Comparison of ENCODE assay signal across 16 cellular contexts in the genomic region with DNA sequence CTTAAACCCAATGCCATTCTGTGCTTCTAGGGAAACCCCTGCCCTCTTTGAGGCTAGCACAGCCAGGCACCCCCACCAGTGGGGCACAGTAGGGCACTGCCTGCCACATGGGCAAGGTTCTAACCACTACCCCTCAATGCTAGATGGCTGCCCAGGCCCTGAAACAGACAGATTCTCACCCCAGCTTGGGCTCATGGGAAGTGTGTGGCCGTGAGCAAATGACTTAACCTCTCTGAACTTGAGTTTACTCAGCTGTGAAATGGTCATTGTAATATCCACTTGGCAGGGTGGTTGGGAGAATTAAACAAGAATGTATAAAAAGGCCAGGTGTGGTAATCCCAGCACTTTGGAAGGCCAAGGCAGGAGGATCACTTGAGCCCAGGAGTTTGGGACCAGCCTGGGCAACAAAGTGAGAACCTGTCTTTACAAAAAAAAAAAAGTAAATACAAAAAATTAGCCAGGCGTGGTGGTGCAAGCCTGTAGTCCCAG. TPM values are rescaled to one million over a fixed set of nuclear protein-coding genes. Genes with fewer than 3 reads are reported as not detected.
DNase-seq lines count a peak whose midpoint lies in the region; ATAC-seq and TF ChIP-seq lines count a peak whose summit lies in the region.
"Had no signal": no experiment of that assay in that cellular context is flagged by ENCODE, and none has a peak within 500 bp of the region (broad histone marks: within the 10 kb centered on the region; RNA-seq: fewer than 3 reads in every experiment).

No MANE protein-coding gene starts in this region.

- no peak for ATAC-seq in naive thymus-derived CD8-positive, alpha-beta T cell
- ATAC-seq: mucosa of descending colon had no signal

- no peaks in the 10 kb centered on the region for H3K27me3 ChIP-seq in left ventricle myocardium inferior (ENCODE audit: low read depth)
- H3K27me3 ChIP-seq in right atrium auricular region: no peaks in the 10 kb centered on the region
- no peaks in the 10 kb centered on the region for H3K27me3 ChIP-seq in colonic mucosa
- H3K27me3 ChIP-seq in vagina: no peaks in the 10 kb centered on the region
- H3K27me3 ChIP-seq: testis had no signal

- TF ChIP-seq CTCF in left ventricle myocardium inferior (IDR thresholded peaks at IDR 0.05; ENCODE audit: borderline replicate concordance) (no peak), right atrium auricular region (IDR thresholded peaks at IDR 0.05) (no peak), colonic mucosa (IDR thresholded peaks at IDR 0.05) (peak; percentile 6), vagina (IDR thresholded peaks at IDR 0.05) (no peak)

- peaks cover 0 to 27% (median 4%) of the 10 kb centered on the region in 3 donors for H3K36me3 Mint-ChIP-seq in naive thymus-derived CD8-positive, alpha-beta T cell

- DNase-seq in left ventricle myocardium inferior (no peak), right atrium auricular region (ENCODE audit: low spot score) (no peak), colonic mucosa (no peak), vagina (ENCODE audit: extremely low spot score in 2 of 2) (no peak), amygdala (lab: John Stamatoyannopoulos, UW) (no peak)
- no peak for DNase-seq in naive thymus-derived CD8-positive, alpha-beta T cell
- DNase-seq in central memory CD4-positive, alpha-beta T cell: no peak
- DNase-seq in stimulated activated naive CD4-positive, alpha-beta T cell (lab: John Stamatoyannopoulos, UW): no peak
- DNase-seq: activated CD4-positive, CD25-positive, alpha-beta regulatory T cell; activated naive CD4-positive, alpha-beta T cell treated with Interleukin-2 at 50 U/mL for 16 hours; KG1; NCI-H146; NCI-H446 had no signal

- peaks cover 3 to 15% (median 12%) of the 10 kb centered on the region in 4 donors for H3K4me1 Mint-ChIP-seq in naive thymus-derived CD8-positive, alpha-beta T cell

- POLR2A ChIA-PET in naive thymus-derived CD8-positive, alpha-beta T cell (lab: Charles Lee): interaction anchor here (1.5 kb wide), 1 partner anchor 33 kb away, joined by 3 read pairs; no protein-coding TSS in a partner anchor

- no peaks in the 10 kb centered on the region for H3K27me3 Mint-ChIP-seq in naive thymus-derived CD8-positive, alpha-beta T cell

- H3K9me3 ChIP-seq in left ventricle myocardium inferior (replicated peaks): no peaks in the 10 kb centered on the region
- H3K9me3 ChIP-seq in right atrium auricular region: no peaks in the 10 kb centered on the region
- no peaks in the 10 kb centered on the region for H3K9me3 ChIP-seq in colonic mucosa
- no peaks in the 10 kb centered on the region for H3K9me3 ChIP-seq in vagina
- H3K9me3 ChIP-seq: mucosa of descending colon, testis had no signal

- no peak overlapping the region for H3K4me3 Mint-ChIP-seq in naive thymus-derived CD8-positive, alpha-beta T cell

- peak overlapping the region in 7 of 10 donors; percentile 10 to 52 (median 27) for H3K27ac Mint-ChIP-seq in naive thymus-derived CD8-positive, alpha-beta T cell

- H3K4me1 ChIP-seq in left ventricle myocardium inferior (peaks cover 51% of the 10 kb centered on the region), right atrium auricular region (peaks cover 0 to 29% of the 10 kb centered on the region in 2 donors), colonic mucosa (peaks cover 4% of the 10 kb centered on the region), vagina (peaks cover 41% of the 10 kb centered on the region)

- TF ChIP-seq POLR2A in vagina (IDR thresholded peaks at IDR 0.05): no peak

- intact Hi-C loops in left ventricle myocardium inferior (cut with micrococcal nuclease): no loop called here
- intact Hi-C loops in colonic mucosa (cut with DNase I): no loop called here
- intact Hi-C loops in vagina (cut with DNase I): loop anchor here (10.0 kb wide), 1 partner anchor 46 kb away; no protein-coding TSS in a partner anchor

- H3K4me3 ChIP-seq in left ventricle myocardium inferior: no peak overlapping the region
- H3K4me3 ChIP-seq in right atrium auricular region: no peak overlapping the region
- no peak overlapping the region for H3K4me3 ChIP-seq in colonic mucosa
- H3K4me3 ChIP-seq in vagina: no peak overlapping the region
- H3K4me3 ChIP-seq: mucosa of descending colon, testis had no signal

- H3K9ac ChIP-seq in colonic mucosa (ENCODE audit: low read depth in 2 of 2, low read length in 2 of 2): no peak overlapping the region

- H3K9me3 Mint-ChIP-seq in naive thymus-derived CD8-positive, alpha-beta T cell: no peaks in the 10 kb centered on the region

- H3K27ac ChIP-seq in left ventricle myocardium inferior (replicated peaks): peak overlapping the region; percentile 40
- no peak overlapping the region for H3K27ac ChIP-seq in right atrium auricular region
- no peak overlapping the region for H3K27ac ChIP-seq in colonic mucosa
- peak overlapping the region; percentile 57 for H3K27ac ChIP-seq in vagina

- H3K36me3 ChIP-seq in left ventricle myocardium inferior: peaks cover 63% of the 10 kb centered on the region
- peaks cover 49% of the 10 kb centered on the region for H3K36me3 ChIP-seq in right atrium auricular region
- peaks cover 5% of the 10 kb centered on the region for H3K36me3 ChIP-seq in colonic mucosa
- H3K36me3 ChIP-seq in vagina: peaks cover 0 to 75% of the 10 kb centered on the region in 2 donors

RNA-seq across cellular contexts. Expression of a gene that starts 22.4 kb away (rescaled TPM):
- total RNA-seq in left ventricle myocardium inferior (0.82 TPM), right atrium auricular region (under 1 TPM in 1 of 2 donors, not detected in 1; 0.39 TPM), colonic mucosa (not detected), vagina (not detected)
- not detected for total RNA-seq in naive thymus-derived CD8-positive, alpha-beta T cell
- not detected for polyA plus RNA-seq in naive thymus-derived CD8-positive, alpha-beta T cell
- total RNA-seq: mucosa of descending colon had no signal
- polyA plus RNA-seq: keratinocyte had no signal

RNA-seq across cellular contexts. Expression of a gene that starts 22.5 kb away (rescaled TPM):
- total RNA-seq in left ventricle myocardium inferior (79.3 TPM), right atrium auricular region (10 to 100 TPM; 53.2 to 62.1 TPM), colonic mucosa (100 to 1,000 TPM in 1 of 2 donors, 10 to 100 TPM in 1; 52.5 to 110 TPM), vagina (57.9 TPM)
- total RNA-seq in naive thymus-derived CD8-positive, alpha-beta T cell: 10 to 100 TPM; 38.0 to 40.7 TPM
- 100 to 1,000 TPM; 129 to 172 (median 145) TPM for polyA plus RNA-seq in naive thymus-derived CD8-positive, alpha-beta T cell

RNA-seq across cellular contexts. Expression of a gene that starts 24.9 kb away (rescaled TPM):
- total RNA-seq in left ventricle myocardium inferior (14.8 TPM), right atrium auricular region (10 to 100 TPM; 16.9 TPM), colonic mucosa (10 to 100 TPM; 27.3 TPM), vagina (112 TPM)
- 10 to 100 TPM; 26.3 to 28.5 TPM for total RNA-seq in naive thymus-derived CD8-positive, alpha-beta T cell
- polyA plus RNA-seq in naive thymus-derived CD8-positive, alpha-beta T cell: 1 to 10 TPM; 1.3 to 4.7 (median 1.5) TPM

RNA-seq across cellular contexts. Expression of a gene that starts 53.4 kb away (rescaled TPM):
- total RNA-seq in left ventricle myocardium inferior (1.2 TPM), right atrium auricular region (1 to 10 TPM; 1.5 to 7.0 TPM), colonic mucosa (1 to 10 TPM in 1 of 2 donors, under 1 TPM in 1; 0.57 to 3.4 TPM), vagina (3.2 TPM)
- not detected for total RNA-seq in naive thymus-derived CD8-positive, alpha-beta T cell
- polyA plus RNA-seq in naive thymus-derived CD8-positive, alpha-beta T cell: not detected
- polyA plus RNA-seq: keratinocyte had no signal

Comparison
In these comparisons a context has a peak if more than half of its experiments do, and no peak if none do; other contexts are left out.
1. H3K27ac ChIP-seq: peak in left ventricle myocardium inferior (single experiment) and vagina (single experiment); none in right atrium auricular region (0 of 2) and colonic mucosa (single experiment).